ENCODE assay signal across 20 cellular contexts in genomic region chr18:5150888-5151287, GRCh38. TPM values are rescaled to one million over a fixed set of nuclear protein-coding genes. Genes with fewer than 3 reads are reported as not detected.
DNase-seq lines count a peak whose midpoint lies in the region; ATAC-seq lines count a peak whose summit lies in the region.
"Had no signal": no experiment of that assay in that cellular context is flagged by ENCODE, and none has a peak within 500 bp of the region (broad histone marks: within the 10 kb centered on the region; RNA-seq: fewer than 3 reads in every experiment).

No MANE protein-coding gene starts in this region.

- no peaks in the 10 kb centered on the region for H3K79me1 ChIP-seq in trophoblast cell (ENCODE audit: low read length)

- H2AK5ac ChIP-seq in trophoblast cell (ENCODE audit: low read length), result no peak overlapping the region

- no peak overlapping the region for H2BK120ac ChIP-seq in trophoblast cell (ENCODE audit: insufficient read depth, low read length, poor library complexity)

- H3K4me2 ChIP-seq in trophoblast cell (ENCODE audit: low read length), result no peak overlapping the region
- H3K4me2 ChIP-seq: A549 had no signal

- no peaks in the 10 kb centered on the region for H3K27me3 Mint-ChIP-seq in activated naive CD8-positive, alpha-beta T cell treated with anti-CD3 and anti-CD28 coated beads, Interleukin-2, amount 50 U/mL, for 24 hours
- no peaks in the 10 kb centered on the region for H3K27me3 Mint-ChIP-seq in activated naive CD8-positive, alpha-beta T cell treated with anti-CD3 and anti-CD28 coated beads for 36 hours
- H3K27me3 Mint-ChIP-seq: CD4-positive, alpha-beta T cell had no signal

- H4K8ac ChIP-seq in trophoblast cell (ENCODE audit: low read depth, low read length), result no peak overlapping the region

- peaks cover 4% of the 10 kb centered on the region for H3K4me1 Mint-ChIP-seq in activated naive CD8-positive, alpha-beta T cell treated with anti-CD3 and anti-CD28 coated beads, Interleukin-2, amount 50 U/mL, for 24 hours
- peaks cover 2% of the 10 kb centered on the region for H3K4me1 Mint-ChIP-seq in activated naive CD8-positive, alpha-beta T cell treated with anti-CD3 and anti-CD28 coated beads for 36 hours
- H3K4me1 Mint-ChIP-seq: IgD-negative memory B cell had no signal

- no peaks in the 10 kb centered on the region for H3K27me3 ChIP-seq in trophoblast cell (ENCODE audit: insufficient read depth, low read length)

- H4K91ac ChIP-seq in trophoblast cell (ENCODE audit: low read depth, low read length), result no peak overlapping the region

- no peaks in the 10 kb centered on the region for H3K79me2 ChIP-seq in trophoblast cell (ENCODE audit: control insufficient read depth, insufficient read depth, low read length, poor library complexity)

- no peaks in the 10 kb centered on the region for H3K36me3 Mint-ChIP-seq in activated naive CD8-positive, alpha-beta T cell treated with anti-CD3 and anti-CD28 coated beads, Interleukin-2, amount 50 U/mL, for 24 hours (ENCODE audit: low read depth)
- no peaks in the 10 kb centered on the region for H3K36me3 Mint-ChIP-seq in activated naive CD8-positive, alpha-beta T cell treated with anti-CD3 and anti-CD28 coated beads for 36 hours

- H3K4me3 Mint-ChIP-seq in activated naive CD8-positive, alpha-beta T cell treated with anti-CD3 and anti-CD28 coated beads, Interleukin-2, amount 50 U/mL, for 24 hours, result no peak overlapping the region
- H3K4me3 Mint-ChIP-seq in activated naive CD8-positive, alpha-beta T cell treated with anti-CD3 and anti-CD28 coated beads for 36 hours, result no peak overlapping the region
- H3K4me3 Mint-ChIP-seq: CD4-positive, alpha-beta T cell; IgD-negative memory B cell had no signal

- WGBS in trophoblast cell (ENCODE audit: extremely low coverage, insufficient coverage, insufficient read length), result no CpG with 5 or more reads among the region's 1 CpG

- H3K23ac ChIP-seq in trophoblast cell (ENCODE audit: low read length), result no peak overlapping the region

- no peak overlapping the region for H2BK5ac ChIP-seq in trophoblast cell (ENCODE audit: low read depth, low read length, poor library complexity)

- no peak overlapping the region for H3K27ac ChIP-seq in trophoblast cell (ENCODE audit: low read depth, low read length)
- H3K27ac ChIP-seq: 22Rv1, A549, C4-2B had no signal

- H3K4ac ChIP-seq in trophoblast cell (ENCODE audit: low read depth, low read length), result no peak overlapping the region

- H3K14ac ChIP-seq in trophoblast cell (ENCODE audit: low read length), result no peak overlapping the region

- no peak overlapping the region for H3K4me3 ChIP-seq in trophoblast cell (ENCODE audit: low read depth, low read length)
- H3K4me3 ChIP-seq: A549, HAP-1 had no signal

- no peaks in the 10 kb centered on the region for H3K9me3 Mint-ChIP-seq in activated naive CD8-positive, alpha-beta T cell treated with anti-CD3 and anti-CD28 coated beads, Interleukin-2, amount 50 U/mL, for 24 hours
- no peaks in the 10 kb centered on the region for H3K9me3 Mint-ChIP-seq in activated naive CD8-positive, alpha-beta T cell treated with anti-CD3 and anti-CD28 coated beads for 36 hours
- H3K9me3 Mint-ChIP-seq: CD4-positive, alpha-beta T cell; IgD-negative memory B cell had no signal

- ATAC-seq in activated naive CD8-positive, alpha-beta T cell treated with anti-CD3 and anti-CD28 coated beads, Interleukin-2, amount 50 U/mL, for 24 hours, result peak; percentile 80
- ATAC-seq in HG03095 (IDR thresholded peaks at IDR 0.05; ENCODE audit: unreplicated experiment), result no peak
- ATAC-seq: A549, HepG2 had no signal

- no peak overlapping the region for H3K18ac ChIP-seq in trophoblast cell (ENCODE audit: low read length)

- DNase-seq in DMS 273 (lab: John Stamatoyannopoulos, UW; ENCODE audit: unreplicated experiment) (peak; percentile 31), DMS 273 treated with DMSO at 0.1 percent for 48 hours (lab: John Stamatoyannopoulos, UW) (no peak), trophoblast cell (peak; percentile 13 to 45), NCI-H2081 (lab: John Stamatoyannopoulos, UW) (no peak)
- DNase-seq in activated naive CD8-positive, alpha-beta T cell treated with anti-CD3 and anti-CD28 coated beads, Interleukin-2, amount 50 U/mL, for 24 hours, result no peak
- no peak for DNase-seq in activated naive CD8-positive, alpha-beta T cell treated with anti-CD3 and anti-CD28 coated beads for 36 hours
- DNase-seq: AML-193; Caco-2; CD4-positive, alpha-beta T cell; DMS79 treated with DMSO at 0.1 percent for 48 hours; GF-D8 had no signal

- no peak overlapping the region for H2BK12ac ChIP-seq in trophoblast cell (ENCODE audit: low read length)

- no peaks in the 10 kb centered on the region for H3K4me1 ChIP-seq in trophoblast cell (ENCODE audit: control insufficient read depth in 1 of 2, insufficient read depth in 2 of 2, low read length in 2 of 2)
- H3K4me1 ChIP-seq: A549, Caco-2, HAP-1 had no signal

- H2AFZ ChIP-seq in trophoblast cell (ENCODE audit: insufficient read depth, low read length, poor library complexity), result no peak overlapping the region

- no peak overlapping the region for H3K27ac Mint-ChIP-seq in activated naive CD8-positive, alpha-beta T cell treated with anti-CD3 and anti-CD28 coated beads, Interleukin-2, amount 50 U/mL, for 24 hours
- no peak overlapping the region for H3K27ac Mint-ChIP-seq in activated naive CD8-positive, alpha-beta T cell treated with anti-CD3 and anti-CD28 coated beads for 36 hours
- H3K27ac Mint-ChIP-seq: CD4-positive, alpha-beta T cell; IgD-negative memory B cell had no signal

- H3K9me3 ChIP-seq in trophoblast cell (ENCODE audit: insufficient read depth, low read depth, low read length), result no peaks in the 10 kb centered on the region
- H3K9me3 ChIP-seq: A549, Caco-2, HAP-1 had no signal

- no peak overlapping the region for H4K12ac ChIP-seq in trophoblast cell (ENCODE audit: low read depth, low read length)

- H3K36me3 ChIP-seq in trophoblast cell (ENCODE audit: control insufficient read depth in 1 of 2, insufficient read depth in 2 of 2, low read length in 2 of 2), result no peaks in the 10 kb centered on the region
- H3K36me3 ChIP-seq: HAP-1 had no signal

- H3K9ac ChIP-seq in trophoblast cell (ENCODE audit: low read length), result no peak overlapping the region

RNA-seq across cellular contexts. Expression of gene AKAIN1, which starts 46.2 kb away (rescaled TPM):
- total RNA-seq in activated naive CD8-positive, alpha-beta T cell treated with anti-CD3 and anti-CD28 coated beads for 36 hours, result not detected
- polyA plus RNA-seq in trophoblast cell (2013), result not detected in 2 replicates
- total RNA-seq: Caco-2; CD4-positive, alpha-beta T cell; H4; HepG2 had no signal
- polyA plus RNA-seq: A549, BJ, HepG2, IgD-negative memory B cell had no signal

Comparison
In these comparisons a context has a peak if more than half of its experiments do, and no peak if none do; other contexts are left out.
1. DNase-seq: peak in DMS 273 (single experiment) and trophoblast cell (2 of 2); none in DMS 273 treated with DMSO at 0.1 percent for 48 hours (single experiment), activated naive CD8-positive, alpha-beta T cell treated with anti-CD3 and anti-CD28 coated beads, Interleukin-2, amount 50 U/mL, for 24 hours (single experiment), activated naive CD8-positive, alpha-beta T cell treated with anti-CD3 and anti-CD28 coated beads for 36 hours (single experiment) and NCI-H2081 (0 of 2).